14 cellular contexts compared by ENCODE assay signal in genomic region chr12:119802472-119802871, GRCh38.
DNase-seq lines count a peak whose midpoint lies in the region; ATAC-seq and TF ChIP-seq lines count a peak whose summit lies in the region.
"Had no signal": no experiment of that assay in that cellular context is flagged by ENCODE, and none has a peak within 500 bp of the region (broad histone marks: within the 10 kb centered on the region; RNA-seq: fewer than 3 reads in every experiment).

No MANE protein-coding gene starts in this region.

- no peaks in the 10 kb centered on the region for H3K27me3 Mint-ChIP-seq in activated CD8-positive, alpha-beta memory T cell treated with anti-CD3 and anti-CD28 coated beads, Interleukin-2, amount 10 ng/mL, durations not matched to agents 7 days and 5 days
- H3K27me3 Mint-ChIP-seq: activated CD4-positive, alpha-beta T cell treated with anti-CD3 and anti-CD28 coated beads, Interleukin-2, amount 10 ng/mL, durations not matched to agents 7 days and 5 days; activated naive CD4-positive, alpha-beta T cell treated with anti-CD3 and anti-CD28 coated beads, Interleukin-2, amount 50 U/mL, for 24 hours; CD4-positive, alpha-beta T cell had no signal

- DNase-seq in GM04503 (ENCODE audit: low read depth) (peak; percentile 47), choroid plexus epithelial cell (ENCODE audit: low read depth) (peak; percentile 45), islet precursor cell (peak; percentile 64), sciatic nerve (ENCODE audit: low spot score) (peak; percentile 71), T-helper 1 cell (no peak), KBM-7 (no peak)
- DNase-seq in activated CD8-positive, alpha-beta memory T cell treated with anti-CD3 and anti-CD28 coated beads, Interleukin-2, amount 10 ng/mL, durations not matched to agents 7 days and 5 days: no peak
- no peak for DNase-seq in stimulated activated effector memory CD8-positive, alpha-beta T cell treated with anti-CD3 and anti-CD28 coated beads, Interleukin-12 subunit alpha, Interleukin-12 subunit beta, amount 100 ng/mL, for 72 hours (ENCODE audit: low spot score in 2 of 2)
- DNase-seq: activated CD4-positive, alpha-beta T cell treated with anti-CD3 and anti-CD28 coated beads, Interleukin-2, amount 10 ng/mL, durations not matched to agents 7 days and 5 days; CD4-positive, alpha-beta T cell; NCI-H1092 treated with DMSO at 0.1 percent for 48 hours; stimulated activated CD4-positive, alpha-beta T cell treated with anti-CD3 and anti-CD28 coated beads, Interleukin-12 subunit alpha, Interleukin-12 subunit beta, amount 100 ng/mL, for 4 hours had no signal

- H3K36me3 Mint-ChIP-seq in activated CD8-positive, alpha-beta memory T cell treated with anti-CD3 and anti-CD28 coated beads, Interleukin-2, amount 10 ng/mL, durations not matched to agents 7 days and 5 days: peaks cover 28% of the 10 kb centered on the region
- H3K36me3 Mint-ChIP-seq in stimulated activated effector memory CD8-positive, alpha-beta T cell treated with anti-CD3 and anti-CD28 coated beads, Interleukin-12 subunit alpha, Interleukin-12 subunit beta, amount 100 ng/mL, for 72 hours: no peaks in the 10 kb centered on the region

- no peak overlapping the region for H3K4me3 ChIP-seq in choroid plexus epithelial cell (ENCODE audit: low read depth, low read length)
- H3K4me3 ChIP-seq: lung had no signal

- H3K27ac Mint-ChIP-seq in activated CD8-positive, alpha-beta memory T cell treated with anti-CD3 and anti-CD28 coated beads, Interleukin-2, amount 10 ng/mL, durations not matched to agents 7 days and 5 days: no peak overlapping the region
- H3K27ac Mint-ChIP-seq in stimulated activated effector memory CD8-positive, alpha-beta T cell treated with anti-CD3 and anti-CD28 coated beads, Interleukin-12 subunit alpha, Interleukin-12 subunit beta, amount 100 ng/mL, for 72 hours: no peak overlapping the region
- H3K27ac Mint-ChIP-seq: activated CD4-positive, alpha-beta T cell treated with anti-CD3 and anti-CD28 coated beads, Interleukin-2, amount 10 ng/mL, durations not matched to agents 7 days and 5 days; activated naive CD4-positive, alpha-beta T cell treated with anti-CD3 and anti-CD28 coated beads, Interleukin-2, amount 50 U/mL, for 24 hours; CD4-positive, alpha-beta T cell had no signal

- H3K4me3 Mint-ChIP-seq in activated CD8-positive, alpha-beta memory T cell treated with anti-CD3 and anti-CD28 coated beads, Interleukin-2, amount 10 ng/mL, durations not matched to agents 7 days and 5 days: no peak overlapping the region
- no peak overlapping the region for H3K4me3 Mint-ChIP-seq in stimulated activated effector memory CD8-positive, alpha-beta T cell treated with anti-CD3 and anti-CD28 coated beads, Interleukin-12 subunit alpha, Interleukin-12 subunit beta, amount 100 ng/mL, for 72 hours
- H3K4me3 Mint-ChIP-seq: activated CD4-positive, alpha-beta T cell treated with anti-CD3 and anti-CD28 coated beads, Interleukin-2, amount 10 ng/mL, durations not matched to agents 7 days and 5 days; activated naive CD4-positive, alpha-beta T cell treated with anti-CD3 and anti-CD28 coated beads, Interleukin-2, amount 50 U/mL, for 24 hours; CD4-positive, alpha-beta T cell had no signal

- in situ Hi-C loops in KBM-7 (cut with MboI; ENCODE audit: low pct_unique_long_range_greater_than_20kb, low sequenced_read_pairs): no loop called here

- CTCF ChIA-PET in activated CD8-positive, alpha-beta memory T cell treated with anti-CD3 and anti-CD28 coated beads, Interleukin-2, amount 10 ng/mL, durations not matched to agents 7 days and 5 days (lab: Charles Lee): interaction anchor here (1.3 kb wide), 1 partner anchor 27 kb away, joined by 3 read pairs; no protein-coding TSS in a partner anchor

- intact Hi-C loops in sciatic nerve (cut with DNase I): loop anchor here (5.0 kb wide), 1 partner anchor 100 kb away; no protein-coding TSS in a partner anchor

- TF ChIP-seq CTCF in choroid plexus epithelial cell (conservative IDR thresholded peaks at IDR 0.05; ENCODE audit: low read depth, low read length): no peak

- H3K9me3 Mint-ChIP-seq in activated CD8-positive, alpha-beta memory T cell treated with anti-CD3 and anti-CD28 coated beads, Interleukin-2, amount 10 ng/mL, durations not matched to agents 7 days and 5 days (ENCODE audit: low read depth): peaks cover 4% of the 10 kb centered on the region
- no peaks in the 10 kb centered on the region for H3K9me3 Mint-ChIP-seq in stimulated activated effector memory CD8-positive, alpha-beta T cell treated with anti-CD3 and anti-CD28 coated beads, Interleukin-12 subunit alpha, Interleukin-12 subunit beta, amount 100 ng/mL, for 72 hours
- H3K9me3 Mint-ChIP-seq: CD4-positive, alpha-beta T cell had no signal

- H3K4me1 Mint-ChIP-seq in activated CD8-positive, alpha-beta memory T cell treated with anti-CD3 and anti-CD28 coated beads, Interleukin-2, amount 10 ng/mL, durations not matched to agents 7 days and 5 days: no peaks in the 10 kb centered on the region
- no peaks in the 10 kb centered on the region for H3K4me1 Mint-ChIP-seq in stimulated activated effector memory CD8-positive, alpha-beta T cell treated with anti-CD3 and anti-CD28 coated beads, Interleukin-12 subunit alpha, Interleukin-12 subunit beta, amount 100 ng/mL, for 72 hours
- H3K4me1 Mint-ChIP-seq: activated CD4-positive, alpha-beta T cell treated with anti-CD3 and anti-CD28 coated beads, Interleukin-2, amount 10 ng/mL, durations not matched to agents 7 days and 5 days; activated naive CD4-positive, alpha-beta T cell treated with anti-CD3 and anti-CD28 coated beads, Interleukin-2, amount 50 U/mL, for 24 hours had no signal

- peak; percentile 81 for ATAC-seq in sciatic nerve
- no peak for ATAC-seq in activated CD8-positive, alpha-beta memory T cell treated with anti-CD3 and anti-CD28 coated beads, Interleukin-2, amount 10 ng/mL, durations not matched to agents 7 days and 5 days
- no peak for ATAC-seq in stimulated activated effector memory CD8-positive, alpha-beta T cell treated with anti-CD3 and anti-CD28 coated beads, Interleukin-12 subunit alpha, Interleukin-12 subunit beta, amount 100 ng/mL, for 72 hours

Comparison
In these comparisons a context has a peak if more than half of its experiments do, and no peak if none do; other contexts are left out.
1. DNase-seq: peak in GM04503 (single experiment), choroid plexus epithelial cell (single experiment), islet precursor cell (single experiment) and sciatic nerve (single experiment); none in T-helper 1 cell (0 of 5), KBM-7 (single experiment), activated CD8-positive, alpha-beta memory T cell treated with anti-CD3 and anti-CD28 coated beads, Interleukin-2, amount 10 ng/mL, durations not matched to agents 7 days and 5 days (single experiment) and stimulated activated effector memory CD8-positive, alpha-beta T cell treated with anti-CD3 and anti-CD28 coated beads, Interleukin-12 subunit alpha, Interleukin-12 subunit beta, amount 100 ng/mL, for 72 hours (0 of 2).